Comparison of ENCODE assay signal across 1 cellular context in genomic region chrX:48901069-48901468, GRCh38.
TF ChIP-seq lines count a peak whose summit lies in the region.

No MANE protein-coding gene starts in this region.

TF ChIP-seq in GM23338, 12 proteins besides CTCF, POLR2A, EP300 and RAD21 (continued from another document):
- no peak for TF ChIP-seq ETS1 (IDR thresholded peaks at IDR 0.05)
- TF ChIP-seq STAT1 (IDR thresholded peaks at IDR 0.05; ENCODE audit: unreplicated experiment): no peak
- TF ChIP-seq ZNF331 (CRISPR knock-in tag; IDR thresholded peaks at IDR 0.05; ENCODE audit: low read depth): no peak
- no peak for TF ChIP-seq ZNF114 (CRISPR knock-in tag; IDR thresholded peaks at IDR 0.05)
- TF ChIP-seq REST (IDR thresholded peaks at IDR 0.05; ENCODE audit: unreplicated experiment): no peak
